Comparison of ENCODE assay signal across 10 cellular contexts in the genomic region with DNA sequence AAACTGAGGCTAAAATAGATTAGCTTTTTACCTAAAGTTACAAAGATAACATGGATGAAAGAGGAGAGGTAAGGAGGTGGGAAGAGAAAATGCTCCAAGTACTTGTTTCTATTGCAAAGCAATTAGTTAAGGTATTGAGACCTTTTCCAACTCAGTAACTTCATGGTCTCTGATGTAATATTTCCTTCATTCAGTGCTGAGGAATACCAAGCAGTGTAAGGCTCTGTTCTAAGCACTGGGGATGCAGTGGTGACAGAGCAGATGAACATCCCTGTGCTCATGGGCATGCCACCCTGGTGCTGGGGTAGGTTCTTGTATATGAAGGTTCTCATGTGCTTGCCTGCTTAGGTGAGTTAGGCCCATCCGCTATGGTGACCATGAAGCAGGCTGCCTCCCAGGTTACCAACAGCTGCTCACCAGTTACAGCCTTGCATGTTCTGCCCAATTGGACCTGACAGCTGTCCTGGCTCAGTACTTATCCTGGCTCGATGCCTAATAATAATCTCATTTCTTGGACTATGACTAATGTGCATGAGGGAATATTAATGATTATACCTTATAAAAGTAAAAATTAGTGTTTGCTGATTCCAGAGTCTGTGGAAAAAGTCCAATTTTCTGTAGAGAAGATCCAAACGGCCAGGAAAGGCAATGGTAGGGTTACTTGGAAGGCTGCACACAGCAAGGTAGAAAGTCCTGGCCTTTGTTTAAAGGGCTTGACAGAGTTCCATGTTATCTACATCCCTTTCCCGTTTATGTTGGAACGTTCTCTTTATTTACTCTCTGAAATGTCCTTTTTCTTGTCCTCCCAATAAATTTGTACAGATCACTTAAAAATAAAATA. TPM values are rescaled to one million over a fixed set of nuclear protein-coding genes. Genes with fewer than 3 reads are reported as not detected.
DNase-seq lines count a peak whose midpoint lies in the region; ATAC-seq and TF ChIP-seq lines count a peak whose summit lies in the region.
"Had no signal": no experiment of that assay in that cellular context is flagged by ENCODE, and none has a peak within 500 bp of the region (broad histone marks: within the 10 kb centered on the region; RNA-seq: fewer than 3 reads in every experiment).

No MANE protein-coding gene starts in this region.

- H3K4me2 ChIP-seq in SK-N-SH = peak overlapping the region; percentile 65; the same call in 1 of the 2 replicates

- H3K9ac ChIP-seq in SK-N-SH (no peak overlapping the region), muscle layer of colon (ENCODE audit: low read length) (no peak overlapping the region)

- peaks cover 12 to 55% of the 10 kb centered on the region in 2 experiments for H3K4me1 ChIP-seq in SK-N-SH (ENCODE audit: control insufficient read depth in 1 of 2, insufficient read depth in 2 of 2, low read depth in 1 of 2, low read length in 1 of 2)
- H3K4me1 ChIP-seq in muscle layer of colon (ENCODE audit: insufficient read depth, low read length) = peaks cover 66% of the 10 kb centered on the region
- peaks cover 9 to 43% (median 27%) of the 10 kb centered on the region in 4 donors for H3K4me1 ChIP-seq in transverse colon

- H3K27ac ChIP-seq in SK-N-SH (ENCODE audit: low read depth in 2 of 2, low read length in 1 of 2) = peak overlapping the region; percentile 23 to 99; a peak in 3 of 4 replicates
- peak overlapping the region; percentile 31 for H3K27ac ChIP-seq in muscle layer of colon (ENCODE audit: low read depth, low read length)
- peak overlapping the region in 3 of 4 donors; percentile 61 to 68 (median 68) for H3K27ac ChIP-seq in transverse colon

- H3K9me3 ChIP-seq in SK-N-SH (no peaks in the 10 kb centered on the region), muscle layer of colon (ENCODE audit: low read length) (no peaks in the 10 kb centered on the region), transverse colon (no peaks in the 10 kb centered on the region)

- H3K79me2 ChIP-seq in SK-N-SH (ENCODE audit: insufficient read depth) = peaks cover 91% of the 10 kb centered on the region

- intact Hi-C loops in transverse colon (cut with DNase I; ENCODE audit: low total_unique reads) = no loop called here

- H3K9me2 ChIP-seq in SK-N-SH = no peaks in the 10 kb centered on the region

- DNase-seq in SK-N-SH (no peak), fibroblast of pulmonary artery (ENCODE audit: low read depth) (peak; percentile 58), transverse colon (no peak), NCI-H226 (no peak)
- DNase-seq: Calu3; stimulated activated naive CD4-positive, alpha-beta T cell had no signal

- 25% methylated on average over 4 of the region's 5 CpGs for WGBS in SK-N-SH (ENCODE audit: low lambda C conversion rate)
- 36 to 58% methylated on average over 3 to 5 of the region's 5 CpGs for WGBS in transverse colon (ENCODE audit: low coverage in 1 of 2), 2 donors

- POLR2A ChIA-PET in SK-N-SH (lab: Yijun Ruan, JAX) = no interaction called here

- H4K20me1 ChIP-seq in SK-N-SH (ENCODE audit: insufficient read depth) = peaks cover 73% of the 10 kb centered on the region

- no peak overlapping the region for H3K4me3 ChIP-seq in SK-N-SH (ENCODE audit: low read depth in 2 of 2, low read length in 1 of 2)
- no peak overlapping the region for H3K4me3 ChIP-seq in fibroblast of pulmonary artery (replicated peaks; ENCODE audit: low read depth, low read length)
- no peak overlapping the region for H3K4me3 ChIP-seq in muscle layer of colon (ENCODE audit: low read depth in 1 of 2, low read length in 2 of 2)
- no peak overlapping the region for H3K4me3 ChIP-seq in transverse colon

- TF ChIP-seq CTCF in SK-N-SH (IDR thresholded peaks at IDR 0.05) (no peak), fibroblast of pulmonary artery (IDR thresholded peaks at IDR 0.05; ENCODE audit: low read length, missing control alignments) (no peak), transverse colon (IDR thresholded peaks at IDR 0.05) (no peak)

- TF ChIP-seq POLR2A in transverse colon (IDR thresholded peaks at IDR 0.05) (no peak), GM18505 (IDR thresholded peaks at IDR 0.05; ENCODE audit: borderline replicate concordance, extremely low read depth, insufficient read depth, insufficient read length) (no peak)

- no peaks in the 10 kb centered on the region for H3K27me3 ChIP-seq in SK-N-SH (ENCODE audit: insufficient read depth)
- no peaks in the 10 kb centered on the region for H3K27me3 ChIP-seq in muscle layer of colon (ENCODE audit: control insufficient read depth in 1 of 2, insufficient read depth in 2 of 2, low read length in 2 of 2)
- no peaks in the 10 kb centered on the region for H3K27me3 ChIP-seq in transverse colon

- CTCF ChIA-PET in SK-N-SH (lab: Yijun Ruan, JAX) = no interaction called here

- ATAC-seq in GM18505 (IDR thresholded peaks at IDR 0.05; ENCODE audit: unreplicated experiment) (no peak), HG03571 (IDR thresholded peaks at IDR 0.05; ENCODE audit: unreplicated experiment) (no peak)
- ATAC-seq: WTC11 had no signal

- H2AFZ ChIP-seq in SK-N-SH (ENCODE audit: low read depth) = no peak overlapping the region

- TF ChIP-seq EP300 in SK-N-SH (IDR thresholded peaks at IDR 0.05; ENCODE audit: borderline replicate concordance in 1 of 2, low read depth in 1 of 2, low read length in 1 of 2) (peak; percentile 32 to 69; a peak in 1 of 4 replicates), transverse colon (IDR thresholded peaks at IDR 0.05; ENCODE audit: low read depth) (no peak)

- no peak for TF ChIP-seq RAD21 in SK-N-SH (IDR thresholded peaks at IDR 0.05; ENCODE audit: low read length)

- in situ Hi-C loops in transverse colon (cut with MboI; ENCODE audit: low pct_ligation_motif_present in 1 of 4, low pct_unique_long_range_greater_than_20kb in 1 of 4, low sequenced_read_pairs in 3 of 4) = no loop called here

- peaks cover 51% of the 10 kb centered on the region for H3F3A ChIP-seq in SK-N-SH (replicated peaks; ENCODE audit: insufficient read depth)

- H3K36me3 ChIP-seq in SK-N-SH (replicated peaks in 1 of 2; ENCODE audit: control insufficient read depth in 1 of 2, insufficient read depth in 2 of 2, low read length in 1 of 2) (peaks cover 0 to 9% of the 10 kb centered on the region in 2 experiments), muscle layer of colon (ENCODE audit: insufficient read depth, low read length) (no peaks in the 10 kb centered on the region), transverse colon (no peaks in the 10 kb centered on the region)

TF ChIP-seq in SK-N-SH, 30 proteins besides CTCF, POLR2A, EP300 and RAD21:
- TF ChIP-seq TAF1 (IDR thresholded peaks at IDR 0.05; ENCODE audit: borderline replicate concordance, low read depth, low read length) (no peak), FOSL2 (IDR thresholded peaks at IDR 0.05; ENCODE audit: borderline replicate concordance, low read depth) (peak; percentile 38; the same call in 1 of the 2 replicates), GABPA (IDR thresholded peaks at IDR 0.05; ENCODE audit: low read depth) (no peak), NFIC (IDR thresholded peaks at IDR 0.05; ENCODE audit: borderline replicate concordance) (peak; percentile 93), MXI1 (IDR thresholded peaks at IDR 0.05; ENCODE audit: low read depth, low read length) (no peak), GATA2 (CRISPR knock-in tag; IDR thresholded peaks at IDR 0.05) (no peak), CHD2 (IDR thresholded peaks at IDR 0.05; ENCODE audit: low read length, partially characterized antibody) (no peak), JUND (IDR thresholded peaks at IDR 0.05) (peak; percentile 62; the same call in 1 of the 2 replicates), POLR2AphosphoS5 (IDR thresholded peaks at IDR 0.05; ENCODE audit: low read depth, low read length) (peak; percentile 65; the same call in 1 of the 2 replicates), SIN3A (IDR thresholded peaks at IDR 0.05; ENCODE audit: borderline replicate concordance, low read depth, low read length) (no peak), TCF12 (IDR thresholded peaks at IDR 0.05) (peak; percentile 93), TEAD4 (IDR thresholded peaks at IDR 0.05; ENCODE audit: borderline replicate concordance, insufficient read depth) (0 out of 2 replicates have a peak, but pooled peaks have one; percentile 16)
- TF ChIP-seq, protein P1, sequence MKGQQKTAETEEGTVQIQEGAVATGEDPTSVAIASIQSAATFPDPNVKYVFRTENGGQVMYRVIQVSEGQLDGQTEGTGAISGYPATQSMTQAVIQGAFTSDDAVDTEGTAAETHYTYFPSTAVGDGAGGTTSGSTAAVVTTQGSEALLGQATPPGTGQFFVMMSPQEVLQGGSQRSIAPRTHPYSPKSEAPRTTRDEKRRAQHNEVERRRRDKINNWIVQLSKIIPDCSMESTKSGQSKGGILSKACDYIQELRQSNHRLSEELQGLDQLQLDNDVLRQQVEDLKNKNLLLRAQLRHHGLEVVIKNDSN (IDR thresholded peaks at IDR 0.05; ENCODE audit: borderline replicate concordance, low read depth) = no peak
- TF ChIP-seq, protein P2, sequence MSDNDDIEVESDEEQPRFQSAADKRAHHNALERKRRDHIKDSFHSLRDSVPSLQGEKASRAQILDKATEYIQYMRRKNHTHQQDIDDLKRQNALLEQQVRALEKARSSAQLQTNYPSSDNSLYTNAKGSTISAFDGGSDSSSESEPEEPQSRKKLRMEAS (IDR thresholded peaks at IDR 0.05; ENCODE audit: low read depth) = peak; percentile 55; the same call in 1 of the 2 replicates
- TF ChIP-seq, protein P3, sequence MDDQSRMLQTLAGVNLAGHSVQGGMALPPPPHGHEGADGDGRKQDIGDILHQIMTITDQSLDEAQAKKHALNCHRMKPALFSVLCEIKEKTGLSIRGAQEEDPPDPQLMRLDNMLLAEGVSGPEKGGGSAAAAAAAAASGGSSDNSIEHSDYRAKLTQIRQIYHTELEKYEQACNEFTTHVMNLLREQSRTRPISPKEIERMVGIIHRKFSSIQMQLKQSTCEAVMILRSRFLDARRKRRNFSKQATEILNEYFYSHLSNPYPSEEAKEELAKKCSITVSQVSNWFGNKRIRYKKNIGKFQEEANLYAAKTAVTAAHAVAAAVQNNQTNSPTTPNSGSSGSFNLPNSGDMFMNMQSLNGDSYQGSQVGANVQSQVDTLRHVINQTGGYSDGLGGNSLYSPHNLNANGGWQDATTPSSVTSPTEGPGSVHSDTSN (IDR thresholded peaks at IDR 0.05) = peak; percentile 94

RNA-seq across cellular contexts. Expression of a gene that starts 48.3 kb away (rescaled TPM):
- polyA plus RNA-seq in SK-N-SH (2012; rRNA removed) = 19.6 and 19.7 TPM in 2 replicates
- polyA plus RNA-seq in SK-N-SH (2012; cell fraction: cytosol; rRNA removed) = 23.5 and 24.6 TPM in 2 replicates
- 39.0 and 45.8 TPM in 2 replicates for polyA plus RNA-seq in SK-N-SH (2012; cell fraction: nucleus; rRNA removed)
- 10 to 100 TPM in 3 of 4 donors, 1 to 10 TPM in 1; 8.9 to 15.7 (median 12.5) TPM for total RNA-seq in transverse colon
